Comparison of ENCODE assay signal across 22 cellular contexts in genomic region chr18:77043541-77044280, GRCh38.
A peak's percentile ranks its signal among the peaks of the same experiment; 100 is the strongest.
DNase-seq lines count a peak whose midpoint lies in the region; ATAC-seq and TF ChIP-seq lines count a peak whose summit lies in the region.
"Had no signal": no experiment of that assay in that cellular context is flagged by ENCODE, and none has a peak within 500 bp of the region (broad histone marks: within the 10 kb centered on the region; RNA-seq: fewer than 3 reads in every experiment).

No MANE protein-coding gene starts in this region.

- H3K36me3 ChIP-seq in IMR-90 (ENCODE audit: control insufficient read depth, insufficient read depth, low read length): no peaks in the 10 kb centered on the region
- no peaks in the 10 kb centered on the region for H3K36me3 ChIP-seq in breast epithelium
- H3K36me3 ChIP-seq: right atrium auricular region had no signal

- CTCF ChIA-PET in IMR-90 (lab: Yijun Ruan, JAX): no interaction called here

- H3K9me1 ChIP-seq in IMR-90 (ENCODE audit: insufficient read depth, low read length): no peaks in the 10 kb centered on the region

- H3K56ac ChIP-seq in IMR-90 (ENCODE audit: extremely low read depth, insufficient read depth, low read length): no peak overlapping the region

- H3K4me2 ChIP-seq in IMR-90 (ENCODE audit: low read depth, low read length): no peak overlapping the region
- H3K4me2 ChIP-seq: GM23338 had no signal

- intact Hi-C loops in IMR-90 (cut with micrococcal nuclease): no loop called here
- intact Hi-C loops in breast epithelium (cut with DNase I; ENCODE audit: low total_unique reads): no loop called here

- in situ Hi-C loops in IMR-90 (cut with MboI; ENCODE audit: low sequenced_read_pairs): no loop called here

- no peak for TF ChIP-seq POLR2A in IMR-90 (IDR thresholded peaks at IDR 0.05; ENCODE audit: low read depth, low read length)
- TF ChIP-seq POLR2A in breast epithelium (IDR thresholded peaks at IDR 0.05): no peak

- ATAC-seq in IMR-90 (ENCODE audit: low read depth): 0 out of 2 replicates have a peak, but pooled peaks have one; percentile 21
- no peak for ATAC-seq in activated T-helper 17 cell treated with anti-CD3 and anti-CD28 coated beads, Interleukin-2, amount 50 U/mL, for 72 hours (replicated peaks)
- ATAC-seq in stimulated activated effector memory CD8-positive, alpha-beta T cell treated with anti-CD3 and anti-CD28 coated beads, Interleukin-12 subunit alpha, Interleukin-12 subunit beta, amount 100 ng/mL, for 72 hours: no peak
- ATAC-seq: gastroesophageal sphincter, GM23338, left cardiac atrium had no signal

- DNase-seq in IMR-90 (peak; percentile 33), breast epithelium (ENCODE audit: low spot score in 2 of 2) (no peak), HuH-7.5 (ENCODE audit: low spot score) (no peak), RKO (ENCODE audit: low spot score) (no peak), germinal center (ENCODE audit: low spot score) (no peak)
- no peak for DNase-seq in stimulated activated effector memory CD8-positive, alpha-beta T cell treated with anti-CD3 and anti-CD28 coated beads, Interleukin-12 subunit alpha, Interleukin-12 subunit beta, amount 100 ng/mL, for 72 hours (ENCODE audit: low spot score in 2 of 2)
- DNase-seq: activated CD4-positive, CD25-positive, alpha-beta regulatory T cell treated with anti-CD3 and anti-CD28 coated beads, Interleukin-2, amount 50 U/mL, for 72 hours; AML-193; GDM1; left cardiac atrium; NCI-H1105 treated with DMSO at 0.1 percent for 48 hours; NCI-H510A treated with DMSO at 0.1 percent for 48 hours; SHP77; tibial artery had no signal

- no peak overlapping the region for H2AK5ac ChIP-seq in IMR-90 (ENCODE audit: low read depth, low read length)

- no peak overlapping the region for H2BK5ac ChIP-seq in IMR-90 (ENCODE audit: low read depth, low read length, poor library complexity, severe bottlenecking)

- POLR2A ChIA-PET in IMR-90 (lab: Charles Lee; ENCODE audit: unreplicated experiment): no interaction called here

- H3K4me1 ChIP-seq in IMR-90 (ENCODE audit: control insufficient read depth, insufficient read depth, low read length) (no peaks in the 10 kb centered on the region), breast epithelium (no peaks in the 10 kb centered on the region)
- H3K4me1 ChIP-seq: gastroesophageal sphincter, tibial artery had no signal

- peak overlapping the region; percentile 39 for H3K27ac Mint-ChIP-seq in activated T-helper 17 cell treated with anti-CD3 and anti-CD28 coated beads, Interleukin-2, amount 50 U/mL, for 72 hours
- H3K27ac Mint-ChIP-seq in stimulated activated effector memory CD8-positive, alpha-beta T cell treated with anti-CD3 and anti-CD28 coated beads, Interleukin-12 subunit alpha, Interleukin-12 subunit beta, amount 100 ng/mL, for 72 hours: peak overlapping the region; percentile 62
- H3K27ac Mint-ChIP-seq: activated T-helper 1 cell treated with anti-CD3 and anti-CD28 coated beads, Interleukin-12 subunit alpha, Interleukin-12 subunit beta, Interleukin-2, Interleukin-4 antibody, amounts not matched to agents 30 ng/mL and 10 ng/mL and 1 ng/mL, durations not matched to agents 14 hours and 24 hours and 36 hours; GM23338; mesothelial cell of epicardium had no signal

- dilution Hi-C loops in IMR-90 (cut with HindIII; ENCODE audit: low sequenced_read_pairs, unreplicated experiment): no loop called here

- no peak overlapping the region for H3K9ac ChIP-seq in IMR-90 (ENCODE audit: low read depth, low read length)

- no peak overlapping the region for H4K91ac ChIP-seq in IMR-90 (ENCODE audit: insufficient read depth, low read depth, low read length)

- H2BK120ac ChIP-seq in IMR-90 (ENCODE audit: low read depth, low read length): no peak overlapping the region

- H3K27me3 Mint-ChIP-seq in activated T-helper 17 cell treated with anti-CD3 and anti-CD28 coated beads, Interleukin-2, amount 50 U/mL, for 72 hours: no peaks in the 10 kb centered on the region

- H2BK15ac ChIP-seq in IMR-90 (ENCODE audit: low read depth, low read length): no peak overlapping the region

- H3K79me1 ChIP-seq in IMR-90 (ENCODE audit: low read depth in 1 of 2, low read length in 2 of 2): no peaks in the 10 kb centered on the region

- H3K23ac ChIP-seq in IMR-90 (ENCODE audit: low read depth, low read length): no peak overlapping the region

- TF ChIP-seq CTCF in IMR-90 (conservative IDR thresholded peaks at IDR 0.05; ENCODE audit: low read depth, low read length) (no peak), breast epithelium (IDR thresholded peaks at IDR 0.05) (no peak)

- BruUV-seq in IMR-90 (replicated peaks; lab: Mats Ljungman, UMichigan): no TSS peak

- no peak overlapping the region for H4K5ac ChIP-seq in IMR-90 (ENCODE audit: low read depth, low read length)

- no peak overlapping the region for H3K4me3 ChIP-seq in IMR-90 (ENCODE audit: insufficient read depth, low read depth, low read length)
- no peak overlapping the region for H3K4me3 ChIP-seq in breast epithelium
- H3K4me3 ChIP-seq: gastroesophageal sphincter, GM23338, right atrium auricular region, tibial artery had no signal

- H3K27me3 ChIP-seq in IMR-90 (ENCODE audit: control insufficient read depth, insufficient read depth, low read length): no peaks in the 10 kb centered on the region; the same call in 1 of the 2 replicates
- H3K27me3 ChIP-seq in layer of hippocampus (ENCODE audit: control insufficient read depth, insufficient read depth, low read length): no peaks in the 10 kb centered on the region
- H3K27me3 ChIP-seq in breast epithelium: no peaks in the 10 kb centered on the region
- H3K27me3 ChIP-seq: gastroesophageal sphincter, right atrium auricular region, tibial artery had no signal

- H2AK9ac ChIP-seq in IMR-90 (replicated peaks; ENCODE audit: low read depth, low read length, poor library complexity): no peak overlapping the region

- WGBS in IMR-90 (ENCODE audit: extremely low coverage in 2 of 2, insufficient read length in 1 of 2), 2 experiments: 87% methylated on average over 22 of the region's 27 CpGs; no CpG with 5 or more reads in 1 of the 2 experiments

- H3K4me3 Mint-ChIP-seq in activated T-helper 17 cell treated with anti-CD3 and anti-CD28 coated beads, Interleukin-2, amount 50 U/mL, for 72 hours: no peak overlapping the region
- no peak overlapping the region for H3K4me3 Mint-ChIP-seq in stimulated activated effector memory CD8-positive, alpha-beta T cell treated with anti-CD3 and anti-CD28 coated beads, Interleukin-12 subunit alpha, Interleukin-12 subunit beta, amount 100 ng/mL, for 72 hours
- H3K4me3 Mint-ChIP-seq: activated T-helper 1 cell treated with anti-CD3 and anti-CD28 coated beads, Interleukin-12 subunit alpha, Interleukin-12 subunit beta, Interleukin-2, Interleukin-4 antibody, amounts not matched to agents 30 ng/mL and 10 ng/mL and 1 ng/mL, durations not matched to agents 14 hours and 24 hours and 36 hours; GM23338; mesothelial cell of epicardium; T-helper 1 cell treated with Interleukin-12 subunit alpha and Interleukin-12 subunit beta and Interleukin-4 antibody, amounts not matched to agents 30 μg/mL and 1 μg/mL, for 36 hours had no signal

- no peak overlapping the region for H3K18ac ChIP-seq in IMR-90 (ENCODE audit: low read depth, low read length)

- H2BK20ac ChIP-seq in IMR-90 (ENCODE audit: low read depth, low read length): no peak overlapping the region

- H3K27ac ChIP-seq in IMR-90 (ENCODE audit: insufficient read depth, low read length): no peak overlapping the region
- peak overlapping the region; percentile 97 for H3K27ac ChIP-seq in layer of hippocampus (ENCODE audit: low read depth, low read length)
- no peak overlapping the region for H3K27ac ChIP-seq in breast epithelium
- H3K27ac ChIP-seq: gastroesophageal sphincter, tibial artery had no signal

- H3K4me1 Mint-ChIP-seq in activated T-helper 17 cell treated with anti-CD3 and anti-CD28 coated beads, Interleukin-2, amount 50 U/mL, for 72 hours: peaks cover 28% of the 10 kb centered on the region
- H3K4me1 Mint-ChIP-seq in stimulated activated effector memory CD8-positive, alpha-beta T cell treated with anti-CD3 and anti-CD28 coated beads, Interleukin-12 subunit alpha, Interleukin-12 subunit beta, amount 100 ng/mL, for 72 hours: peaks cover 50% of the 10 kb centered on the region

- H4K20me1 ChIP-seq in IMR-90 (ENCODE audit: insufficient read depth, low read length): no peaks in the 10 kb centered on the region

- H4K8ac ChIP-seq in IMR-90 (ENCODE audit: low read depth in 2 of 2, low read length in 2 of 2): no peak overlapping the region

- no peak overlapping the region for H3K14ac ChIP-seq in IMR-90 (replicated peaks; ENCODE audit: low read depth, low read length)

- TF ChIP-seq RAD21 in IMR-90 (IDR thresholded peaks at IDR 0.05; ENCODE audit: low read length): no peak

- H3K9me3 Mint-ChIP-seq in activated T-helper 17 cell treated with anti-CD3 and anti-CD28 coated beads, Interleukin-2, amount 50 U/mL, for 72 hours: no peaks in the 10 kb centered on the region
- no peaks in the 10 kb centered on the region for H3K9me3 Mint-ChIP-seq in stimulated activated effector memory CD8-positive, alpha-beta T cell treated with anti-CD3 and anti-CD28 coated beads, Interleukin-12 subunit alpha, Interleukin-12 subunit beta, amount 100 ng/mL, for 72 hours
- H3K9me3 Mint-ChIP-seq: activated T-helper 1 cell treated with anti-CD3 and anti-CD28 coated beads, Interleukin-12 subunit alpha, Interleukin-12 subunit beta, Interleukin-2, Interleukin-4 antibody, amounts not matched to agents 30 ng/mL and 10 ng/mL and 1 ng/mL, durations not matched to agents 14 hours and 24 hours and 36 hours; GM23338; mesothelial cell of epicardium had no signal

- no peaks in the 10 kb centered on the region for H3K9me3 ChIP-seq in IMR-90 (ENCODE audit: control insufficient read depth, insufficient read depth, low read length)
- no peaks in the 10 kb centered on the region for H3K9me3 ChIP-seq in breast epithelium
- H3K9me3 ChIP-seq: gastroesophageal sphincter, right atrium auricular region, tibial artery had no signal

- H3K4ac ChIP-seq in IMR-90 (ENCODE audit: low read depth, low read length): no peak overlapping the region

- H3K36me3 Mint-ChIP-seq in activated T-helper 17 cell treated with anti-CD3 and anti-CD28 coated beads, Interleukin-2, amount 50 U/mL, for 72 hours (ENCODE audit: low read depth): peaks cover 62% of the 10 kb centered on the region
- peaks cover 35% of the 10 kb centered on the region for H3K36me3 Mint-ChIP-seq in stimulated activated effector memory CD8-positive, alpha-beta T cell treated with anti-CD3 and anti-CD28 coated beads, Interleukin-12 subunit alpha, Interleukin-12 subunit beta, amount 100 ng/mL, for 72 hours

- H2AFZ ChIP-seq in IMR-90 (replicated peaks; ENCODE audit: low read length, poor library complexity): no peak overlapping the region
- H2AFZ ChIP-seq: GM23338 had no signal

TF ChIP-seq in IMR-90, 13 proteins besides CTCF, POLR2A, EP300 and RAD21 (continues in another document):
- TF ChIP-seq BHLHE40 (IDR thresholded peaks at IDR 0.05; ENCODE audit: low read depth, low read length): no peak; the same call in 1 of the 2 replicates
- no peak for TF ChIP-seq SMC3 (IDR thresholded peaks at IDR 0.05; ENCODE audit: low read depth, low read length)
- TF ChIP-seq RCOR1 (IDR thresholded peaks at IDR 0.05; ENCODE audit: insufficient replicate concordance, low read length): no peak
- TF ChIP-seq CHD1 (IDR thresholded peaks at IDR 0.05; ENCODE audit: low read depth, low read length): no peak
